8 cellular contexts compared by ENCODE assay signal in the genomic region with DNA sequence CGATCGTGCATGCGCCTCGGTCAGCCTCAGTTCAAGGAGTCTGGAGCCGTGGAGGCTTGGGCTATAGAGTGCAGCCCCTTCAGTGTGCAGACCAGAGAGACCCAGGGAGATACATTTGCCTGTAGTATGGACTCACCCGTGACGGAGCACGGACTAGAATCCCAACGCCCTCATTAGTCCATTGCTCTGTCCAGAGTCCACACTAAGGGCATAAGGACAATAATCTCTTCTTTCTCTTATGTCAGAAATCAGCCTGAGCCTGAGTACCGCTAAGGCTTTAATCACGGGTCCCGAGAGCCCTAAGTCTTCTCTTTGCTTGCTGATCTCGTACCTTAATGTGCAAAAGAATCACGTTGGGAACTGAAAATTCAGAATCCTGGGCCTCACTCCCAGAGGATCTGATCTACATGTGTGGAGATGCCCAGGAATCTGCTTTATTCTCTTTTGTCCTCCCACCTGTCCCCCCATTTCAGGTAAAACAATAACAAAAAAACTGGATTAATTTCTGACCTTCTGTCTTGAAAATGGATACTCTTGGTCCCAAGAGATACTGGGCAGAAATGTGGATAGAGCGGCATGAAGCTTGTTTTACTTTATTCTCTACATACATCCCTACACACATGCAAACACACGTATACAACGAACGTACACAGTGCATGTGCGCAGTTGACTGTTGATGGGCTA. TPM values are rescaled to one million over a fixed set of nuclear protein-coding genes. Genes with fewer than 3 reads are reported as not detected.
DNase-seq lines count a peak whose midpoint lies in the region; ATAC-seq, FAIRE-seq and TF ChIP-seq lines count a peak whose summit lies in the region.

No MANE protein-coding gene starts in this region.

- no peak for TF ChIP-seq CTCF in bronchial epithelial cell (IDR thresholded peaks at IDR 0.05; ENCODE audit: insufficient read depth, low read length, severe bottlenecking)

- peak; percentile 65 for ATAC-seq in left lobe of liver

- in situ Hi-C loops in HAP-1 (cut with MboI; ENCODE audit: low sequenced_read_pairs), result no loop called here

- H3K27ac ChIP-seq in substantia nigra (ENCODE audit: low read depth, low read length, poor library complexity, severe bottlenecking), result peak overlapping the region; percentile 91

- H3K27me3 ChIP-seq in HAP-1 (ENCODE audit: low read depth), result no peaks in the 10 kb centered on the region
- no peaks in the 10 kb centered on the region for H3K27me3 ChIP-seq in MG63
- no peaks in the 10 kb centered on the region for H3K27me3 ChIP-seq in bronchial epithelial cell (ENCODE audit: control insufficient read depth, insufficient read depth, low read length)

- peaks cover 12% of the 10 kb centered on the region for H3K4me1 ChIP-seq in HAP-1

- H3K36me3 ChIP-seq in HAP-1 (replicated peaks) (peaks cover 3% of the 10 kb centered on the region; the same call in 1 of the 2 replicates), MG63 (no peaks in the 10 kb centered on the region), bronchial epithelial cell (ENCODE audit: control insufficient read depth, insufficient read depth, low read length) (peaks cover 2% of the 10 kb centered on the region)

- H3K9me3 ChIP-seq in HAP-1 (no peaks in the 10 kb centered on the region), MG63 (no peaks in the 10 kb centered on the region)

- no peak for FAIRE-seq in bronchial epithelial cell (lab: Jason Lieb, UNC)

- peak; percentile 38 to 61 for DNase-seq in NCI-H526 (lab: John Stamatoyannopoulos, UW)
- no peak for DNase-seq in NCI-H526 treated with DMSO at 0.1 percent for 48 hours (lab: John Stamatoyannopoulos, UW)
- no peak for DNase-seq in HAP-1 (ENCODE audit: low spot score in 2 of 2)
- no peak for DNase-seq in MG63
- DNase-seq in bronchial epithelial cell (ENCODE audit: low read depth), result peak; percentile 23
- peak; percentile 72 for DNase-seq in left lobe of liver (ENCODE audit: low spot score)
- DNase-seq in substantia nigra (lab: John Stamatoyannopoulos, UW), result peak in 2 of 49 donors; percentile 41 to 46
- DNase-seq in activated gamma-delta T cell treated with Interleukin-2 at 50 U/mL for 16 hours, result no peak

- H3K4me3 ChIP-seq in HAP-1, result peak overlapping the region; percentile 75
- peak overlapping the region; percentile 92 for H3K4me3 ChIP-seq in MG63
- H3K4me3 ChIP-seq in bronchial epithelial cell (ENCODE audit: low read depth, low read length), result peak overlapping the region; percentile 67

RNA-seq across cellular contexts. Expression of a gene that starts 0.7 kb away (rescaled TPM):
- 5.8 and 9.6 TPM in 2 replicates for total RNA-seq in MG63 (2014; rRNA removed; shearing (Covaris generic); ENCODE audit: low replicate concordance)
- 9.5 and 15.1 TPM in 2 replicates for total RNA-seq in bronchial epithelial cell
- 119 TPM for total RNA-seq in left lobe of liver

RNA-seq across cellular contexts. Expression of a gene that starts 38.2 kb away (rescaled TPM):
- 73.2 and 92.0 TPM in 2 replicates for total RNA-seq in MG63 (2014; rRNA removed; shearing (Covaris generic); ENCODE audit: low replicate concordance)
- total RNA-seq in bronchial epithelial cell (25.3 and 106 TPM in 2 replicates), left lobe of liver (64.5 TPM)

RNA-seq across cellular contexts. Expression of a gene that starts 50.9 kb away (rescaled TPM):
- 10.1 and 12.3 TPM in 2 replicates for total RNA-seq in MG63 (2014; rRNA removed; shearing (Covaris generic); ENCODE audit: low replicate concordance)
- total RNA-seq in bronchial epithelial cell (12.6 and 17.4 TPM in 2 replicates), left lobe of liver (12.6 TPM)

Comparison
In these comparisons a context has a peak if more than half of its experiments do, and no peak if none do; other contexts are left out.
1. DNase-seq: peak in NCI-H526 (2 of 2), bronchial epithelial cell (single experiment) and left lobe of liver (single experiment); none in NCI-H526 treated with DMSO at 0.1 percent for 48 hours (single experiment), HAP-1 (0 of 2), MG63 (single experiment) and activated gamma-delta T cell treated with Interleukin-2 at 50 U/mL for 16 hours (single experiment).
2. Peak in every context shown above with its lines, with median percentiles within 50 percentile points of each other: H3K4me3 ChIP-seq.